In genomic region chr17:61551255-61551742, GRCh38 we compare ENCODE assay signal across 8 cellular contexts. TPM values are rescaled to one million over a fixed set of nuclear protein-coding genes. Genes with fewer than 3 reads are reported as not detected.
DNase-seq lines count a peak whose midpoint lies in the region; ATAC-seq and TF ChIP-seq lines count a peak whose summit lies in the region.

No MANE protein-coding gene starts in this region.

- ATAC-seq in gastrocnemius medialis = no peak
- ATAC-seq in GM21723 (IDR thresholded peaks at IDR 0.05; ENCODE audit: unreplicated experiment) = no peak
- ATAC-seq in HG02610 (IDR thresholded peaks at IDR 0.05; ENCODE audit: unreplicated experiment) = no peak

- no peak overlapping the region for H3K27ac ChIP-seq in gastrocnemius medialis

- peak; percentile 41 for DNase-seq in Caki2 (ENCODE audit: low read depth)
- DNase-seq in HPDE6-E6E7 (ENCODE audit: extremely low spot score) = peak; percentile 44
- peak; percentile 18 for DNase-seq in RPMI8226
- peak; percentile 57 for DNase-seq in fibroblast of mammary gland (ENCODE audit: low read depth)
- DNase-seq in gastrocnemius medialis = no peak
- DNase-seq in activated naive CD4-positive, alpha-beta T cell treated with Interleukin-2 at 50 U/mL for 16 hours = no peak

- intact Hi-C loops in gastrocnemius medialis (cut with DNase I; ENCODE audit: low total_unique reads) = loop anchor here (1.0 to 2.0 kb wide), 2 partner anchors 134 to 138 kb away; no protein-coding TSS in a partner anchor

- no peaks in the 10 kb centered on the region for H3K4me1 ChIP-seq in gastrocnemius medialis

- TF ChIP-seq CTCF in fibroblast of mammary gland (conservative IDR thresholded peaks at IDR 0.05; ENCODE audit: control insufficient read depth, insufficient read depth, low read depth, low read length) = peak; percentile 76
- peak in 4 of 5 experiments; percentile 11 to 44 (median 32) for TF ChIP-seq CTCF in gastrocnemius medialis (IDR thresholded peaks at IDR 0.05 in 4 of 5, conservative IDR thresholded peaks at IDR 0.05 in 1 of 5)

- in situ Hi-C loops in Caki2 (cut with HindIII; ENCODE audit: low pct_unique_long_range_greater_than_20kb, low sequenced_read_pairs) = no loop called here
- in situ Hi-C loops in gastrocnemius medialis (cut with MboI; ENCODE audit: low sequenced_read_pairs in 4 of 4) = no loop called here

- H3K36me3 ChIP-seq in gastrocnemius medialis = no peaks in the 10 kb centered on the region

- H3K9me3 ChIP-seq in gastrocnemius medialis = no peaks in the 10 kb centered on the region

- H3K27me3 ChIP-seq in gastrocnemius medialis = peaks cover 0 to 5% (median 0%) of the 10 kb centered on the region in 3 donors

- no peak for TF ChIP-seq POLR2A in gastrocnemius medialis (IDR thresholded peaks at IDR 0.05)

- no peak overlapping the region for H3K4me3 ChIP-seq in fibroblast of mammary gland (ENCODE audit: control insufficient read depth, low read depth, low read length)
- H3K4me3 ChIP-seq in gastrocnemius medialis = no peak overlapping the region

RNA-seq across cellular contexts. Expression of gene NACA2, which starts 39.7 kb away (rescaled TPM):
- total RNA-seq in Caki2 (2014; rRNA removed; shearing (Covaris generic); ENCODE audit: low replicate concordance) = not detected in 2 replicates
- total RNA-seq in gastrocnemius medialis = not detected

Comparison
In these comparisons a context has a peak if more than half of its experiments do, and no peak if none do; other contexts are left out.
1. DNase-seq: peak in Caki2 (single experiment), HPDE6-E6E7 (single experiment), RPMI8226 (single experiment) and fibroblast of mammary gland (single experiment); none in gastrocnemius medialis (0 of 2) and activated naive CD4-positive, alpha-beta T cell treated with Interleukin-2 at 50 U/mL for 16 hours (single experiment).